Comparison of ENCODE assay signal across 1 cellular context in the genomic region with DNA sequence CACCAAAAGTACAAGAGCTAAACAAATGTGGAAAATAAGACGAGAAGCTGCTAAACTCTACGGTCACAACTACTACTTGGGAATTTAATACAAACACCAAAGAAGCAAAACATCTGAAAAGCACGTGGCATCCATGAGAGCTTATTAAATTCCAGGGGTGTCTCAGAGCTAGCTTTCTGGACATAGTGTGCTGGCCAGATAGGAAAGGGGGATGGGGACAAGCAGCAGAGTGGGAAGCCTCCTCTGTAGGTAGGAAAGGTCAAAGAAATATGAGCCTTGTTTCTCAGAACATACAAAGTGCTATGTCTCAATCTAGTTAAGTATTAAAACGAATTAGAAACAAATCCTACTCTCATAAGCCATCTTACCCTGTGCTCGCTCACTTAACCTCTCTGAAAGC.
TF ChIP-seq lines count a peak whose summit lies in the region.

No MANE protein-coding gene starts in this region.

TF ChIP-seq in K562, 482 proteins besides CTCF, POLR2A, EP300 and RAD21:
- TF ChIP-seq ZBTB40 (IDR thresholded peaks at IDR 0.05) (no peak), ZBTB40 (CRISPR knock-in tag; IDR thresholded peaks at IDR 0.05) (no peak), POLR2AphosphoS5 (IDR thresholded peaks at IDR 0.05; ENCODE audit: control insufficient read depth, insufficient read depth, low read depth, low read length) (no peak), ZNF586 (CRISPR knock-in tag; conservative IDR thresholded peaks at IDR 0.05) (no peak), DIDO1 (tag; IDR thresholded peaks at IDR 0.05; ENCODE audit: low read depth) (no peak), KLF16 (IDR thresholded peaks at IDR 0.05) (no peak), ZNF408 (CRISPR knock-in tag; IDR thresholded peaks at IDR 0.05; ENCODE audit: low read depth) (no peak), ATF4 (CRISPR knock-in tag; IDR thresholded peaks at IDR 0.05) (no peak), SRSF7 (optimal IDR thresholded peaks at IDR 0.05; ENCODE audit: low read depth, low read length) (no peak)
